Comparison of ENCODE assay signal across 16 cellular contexts in genomic region chr2:212905640-212906201, GRCh38.
A peak's percentile ranks its signal among the peaks of the same experiment; 100 is the strongest.
DNase-seq lines count a peak whose midpoint lies in the region; ATAC-seq, FAIRE-seq and TF ChIP-seq lines count a peak whose summit lies in the region.
"Had no signal": no experiment of that assay in that cellular context is flagged by ENCODE, and none has a peak within 500 bp of the region (broad histone marks: within the 10 kb centered on the region; RNA-seq: fewer than 3 reads in every experiment).

No MANE protein-coding gene starts in this region.

- no peak for FAIRE-seq in RCC 7860 (lab: Jason Lieb, UNC)
- FAIRE-seq: G401.6, HTR-8/SVneo had no signal

- no peaks in the 10 kb centered on the region for H3K4me1 Mint-ChIP-seq in glutamatergic neuron (ENCODE audit: low read depth, unreplicated experiment)
- H3K4me1 Mint-ChIP-seq: central memory CD8-positive, alpha-beta T cell; nephron had no signal

- DNase-seq in HPDE6-E6E7 (ENCODE audit: extremely low spot score) (peak; percentile 44), RCC 7860 (ENCODE audit: low spot score) (peak; percentile 31), pulmonary artery endothelial cell (ENCODE audit: low read depth, low spot score) (peak; percentile 15), glutamatergic neuron (no peak)
- DNase-seq in activated naive CD4-positive, alpha-beta T cell treated with anti-CD3 and anti-CD28 coated beads, Interleukin-2, amount 50 U/mL, for 16 hours, result no peak
- no peak for DNase-seq in stimulated activated naive CD4-positive, alpha-beta T cell (lab: John Stamatoyannopoulos, UW)
- DNase-seq: hippocampal formation; NCI-H446; stimulated activated CD4-positive, alpha-beta T cell treated with anti-CD3 and anti-CD28 coated beads, Interleukin-4, amount 100 ng/mL, for 1 hour; T-helper 17 cell had no signal

- no peak for TF ChIP-seq CTCF in glutamatergic neuron (IDR thresholded peaks at IDR 0.05; ENCODE audit: partially characterized antibody, unreplicated experiment)

- peak; percentile 90 for ATAC-seq in esophagus mucosa
- ATAC-seq in HG03460 (IDR thresholded peaks at IDR 0.05; ENCODE audit: unreplicated experiment), result no peak
- ATAC-seq: T-helper 17 cell had no signal

- H3K9me3 Mint-ChIP-seq in glutamatergic neuron (ENCODE audit: unreplicated experiment), result no peaks in the 10 kb centered on the region
- H3K9me3 Mint-ChIP-seq: central memory CD8-positive, alpha-beta T cell; nephron had no signal

- H3K4me3 Mint-ChIP-seq in glutamatergic neuron (ENCODE audit: unreplicated experiment), result no peak overlapping the region
- H3K4me3 Mint-ChIP-seq: central memory CD8-positive, alpha-beta T cell; nephron; T-helper 17 cell had no signal

- H3K36me3 Mint-ChIP-seq in glutamatergic neuron (ENCODE audit: unreplicated experiment), result no peaks in the 10 kb centered on the region

- H3K27ac Mint-ChIP-seq in glutamatergic neuron (ENCODE audit: unreplicated experiment), result no peak overlapping the region
- H3K27ac Mint-ChIP-seq: nephron, T-helper 17 cell had no signal

- peaks cover 4% of the 10 kb centered on the region for H3K27me3 Mint-ChIP-seq in glutamatergic neuron (ENCODE audit: unreplicated experiment)
- H3K27me3 Mint-ChIP-seq: central memory CD8-positive, alpha-beta T cell; T-helper 17 cell had no signal

Comparison
In these comparisons a context has a peak if more than half of its experiments do, and no peak if none do; other contexts are left out.
1. DNase-seq: peak in HPDE6-E6E7 (single experiment), RCC 7860 (single experiment) and pulmonary artery endothelial cell (single experiment); none in activated naive CD4-positive, alpha-beta T cell treated with anti-CD3 and anti-CD28 coated beads, Interleukin-2, amount 50 U/mL, for 16 hours (single experiment), glutamatergic neuron (single experiment) and stimulated activated naive CD4-positive, alpha-beta T cell (0 of 6).